Comparison of ENCODE assay signal across 9 cellular contexts in genomic region chr1:19426294-19427086, GRCh38. TPM values are rescaled to one million over a fixed set of nuclear protein-coding genes. Genes with fewer than 3 reads are reported as not detected.
DNase-seq lines count a peak whose midpoint lies in the region; ATAC-seq and TF ChIP-seq lines count a peak whose summit lies in the region.
"Had no signal": no experiment of that assay in that cellular context is flagged by ENCODE, and none has a peak within 500 bp of the region (broad histone marks: within the 10 kb centered on the region; RNA-seq: fewer than 3 reads in every experiment).

No MANE protein-coding gene starts in this region.

- no peak for ATAC-seq in IMR-90 (ENCODE audit: low read depth)
- ATAC-seq in lung (ENCODE audit: insufficient read depth, low FRiP score): no peak
- ATAC-seq in stimulated activated naive B cell treated with anti-CD40 and anti-IgM and Interleukin-4, amounts not matched to agents 10 μg/mL and 1 μg/mL and 100 μg/mL, for 72 hours (replicated peaks): no peak

- H3K4me3 ChIP-seq in IMR-90 (ENCODE audit: insufficient read depth, low read depth, low read length) (no peak overlapping the region), lung (no peak overlapping the region)

- H4K20me1 ChIP-seq in IMR-90 (ENCODE audit: insufficient read depth, low read length): peaks cover 92% of the 10 kb centered on the region

- peak overlapping the region; percentile 22; the same call in 2 of the 3 replicates for H2BK15ac ChIP-seq in IMR-90 (ENCODE audit: low read depth, low read length)

- H2BK120ac ChIP-seq in IMR-90 (ENCODE audit: low read depth, low read length): peak overlapping the region; percentile 57

- TF ChIP-seq RAD21 in IMR-90 (IDR thresholded peaks at IDR 0.05; ENCODE audit: low read length): no peak

- H3K27ac ChIP-seq in IMR-90 (ENCODE audit: insufficient read depth, low read length): peak overlapping the region; percentile 93
- H3K27ac ChIP-seq in lung (ENCODE audit: low read depth in 1 of 2, low read length in 1 of 2): peak overlapping the region; percentile 2 to 57

- POLR2A ChIA-PET in IMR-90 (lab: Charles Lee; ENCODE audit: unreplicated experiment): no interaction called here

- H4K91ac ChIP-seq in IMR-90 (ENCODE audit: insufficient read depth, low read depth, low read length): peak overlapping the region; percentile 81

- H2BK20ac ChIP-seq in IMR-90 (ENCODE audit: low read depth, low read length): peak overlapping the region; percentile 72

- peaks cover 2% of the 10 kb centered on the region for H3K27me3 Mint-ChIP-seq in brain
- no peaks in the 10 kb centered on the region for H3K27me3 Mint-ChIP-seq in stimulated activated naive B cell treated with anti-CD40 and anti-IgM and Interleukin-4, amounts not matched to agents 10 μg/mL and 1 μg/mL and 100 μg/mL, for 72 hours

- H2AK9ac ChIP-seq in IMR-90 (replicated peaks; ENCODE audit: low read depth, low read length, poor library complexity): no peak overlapping the region

- H3K27ac Mint-ChIP-seq in brain: peak overlapping the region in 4 of 5 experiments; percentile 16 to 82 (median 71)
- H3K27ac Mint-ChIP-seq in stimulated activated naive B cell treated with anti-CD40 and anti-IgM and Interleukin-4, amounts not matched to agents 10 μg/mL and 1 μg/mL and 100 μg/mL, for 72 hours: peak overlapping the region; percentile 20

- H4K8ac ChIP-seq in IMR-90 (ENCODE audit: low read depth in 2 of 2, low read length in 2 of 2): peak overlapping the region; percentile 13 to 66; a peak in 3 of 4 replicates

- peak overlapping the region; percentile 79 for H3K14ac ChIP-seq in IMR-90 (replicated peaks; ENCODE audit: low read depth, low read length)

- H3K9me3 Mint-ChIP-seq in brain: no peaks in the 10 kb centered on the region
- no peaks in the 10 kb centered on the region for H3K9me3 Mint-ChIP-seq in stimulated activated naive B cell treated with anti-CD40 and anti-IgM and Interleukin-4, amounts not matched to agents 10 μg/mL and 1 μg/mL and 100 μg/mL, for 72 hours

- BruUV-seq in IMR-90 (replicated peaks; lab: Mats Ljungman, UMichigan): no TSS peak

- peak overlapping the region; percentile 67; the same call in 1 of the 2 replicates for H3K56ac ChIP-seq in IMR-90 (ENCODE audit: extremely low read depth, insufficient read depth, low read length)

- H2BK5ac ChIP-seq in IMR-90 (ENCODE audit: low read depth, low read length, poor library complexity, severe bottlenecking): peak overlapping the region; percentile 83

- no peaks in the 10 kb centered on the region for H3K36me3 Mint-ChIP-seq in brain
- peaks cover 14 to 20% of the 10 kb centered on the region in 2 donors for H3K36me3 Mint-ChIP-seq in stimulated activated naive B cell treated with anti-CD40 and anti-IgM and Interleukin-4, amounts not matched to agents 10 μg/mL and 1 μg/mL and 100 μg/mL, for 72 hours

- H3K9me1 ChIP-seq in IMR-90 (ENCODE audit: insufficient read depth, low read length): peaks cover 51% of the 10 kb centered on the region

- H3K9me3 ChIP-seq in IMR-90 (ENCODE audit: control insufficient read depth, insufficient read depth, low read length) (no peaks in the 10 kb centered on the region), lung (ENCODE audit: control insufficient read depth in 2 of 2, insufficient read depth in 1 of 2, low read length in 1 of 2) (no peaks in the 10 kb centered on the region)

- peaks cover 49% of the 10 kb centered on the region for H3K4me1 ChIP-seq in IMR-90 (ENCODE audit: control insufficient read depth, insufficient read depth, low read length)
- peaks cover 38 to 47% of the 10 kb centered on the region in 2 donors for H3K4me1 ChIP-seq in lung (ENCODE audit: control insufficient read depth in 2 of 2, insufficient read depth in 2 of 2, low read length in 2 of 2)

- WGBS in IMR-90 (ENCODE audit: extremely low coverage in 2 of 2, insufficient read length in 1 of 2), 2 experiments: 34% methylated on average over 4 of the region's 13 CpGs; no CpG with 5 or more reads in 1 of the 2 experiments
- WGBS in lung, 2 donors: 65 to 78% methylated on average over 13 of the region's 13 CpGs

- no peak for TF ChIP-seq CTCF in IMR-90 (conservative IDR thresholded peaks at IDR 0.05; ENCODE audit: low read depth, low read length)
- TF ChIP-seq CTCF in brain (conservative IDR thresholded peaks at IDR 0.05): no peak
- no peak for TF ChIP-seq CTCF in lung (IDR thresholded peaks at IDR 0.05; ENCODE audit: control extremely low read depth, extremely low read depth)

- H3K36me3 ChIP-seq in IMR-90 (ENCODE audit: control insufficient read depth, insufficient read depth, low read length) (no peaks in the 10 kb centered on the region), lung (ENCODE audit: control insufficient read depth in 2 of 2, insufficient read depth in 2 of 2, low read length in 2 of 2) (peaks cover 0 to 4% of the 10 kb centered on the region in 2 donors)

- in situ Hi-C loops in IMR-90 (cut with MboI; ENCODE audit: low sequenced_read_pairs): no loop called here

- CTCF ChIA-PET in IMR-90 (lab: Yijun Ruan, JAX): interaction anchor here (0.6 to 1.2 kb wide), 4 partner anchors 11 to 225 kb away, joined by 3 to 5 read pairs (median 4); no protein-coding TSS in a partner anchor

- no peaks in the 10 kb centered on the region for H3K27me3 ChIP-seq in IMR-90 (ENCODE audit: control insufficient read depth, insufficient read depth, low read length)
- H3K27me3 ChIP-seq in lung (ENCODE audit: control insufficient read depth, insufficient read depth): no peaks in the 10 kb centered on the region

- H3K4ac ChIP-seq in IMR-90 (ENCODE audit: low read depth, low read length): peak overlapping the region; percentile 66

- peak overlapping the region; percentile 70 for H4K5ac ChIP-seq in IMR-90 (ENCODE audit: low read depth, low read length)

- peaks cover 33 to 91% of the 10 kb centered on the region in 2 experiments for H3K79me1 ChIP-seq in IMR-90 (ENCODE audit: low read depth in 1 of 2, low read length in 2 of 2)

- no peak overlapping the region for H3K4me3 Mint-ChIP-seq in brain
- H3K4me3 Mint-ChIP-seq in stimulated activated naive B cell treated with anti-CD40 and anti-IgM and Interleukin-4, amounts not matched to agents 10 μg/mL and 1 μg/mL and 100 μg/mL, for 72 hours: no peak overlapping the region

- no peak for TF ChIP-seq POLR2A in IMR-90 (IDR thresholded peaks at IDR 0.05; ENCODE audit: low read depth, low read length)

- no peak overlapping the region for H2AFZ ChIP-seq in IMR-90 (replicated peaks; ENCODE audit: low read length, poor library complexity)

- dilution Hi-C loops in IMR-90 (cut with HindIII; ENCODE audit: low sequenced_read_pairs, unreplicated experiment): no loop called here

- H3K18ac ChIP-seq in IMR-90 (ENCODE audit: low read depth, low read length): peak overlapping the region; percentile 76

- H2AK5ac ChIP-seq in IMR-90 (ENCODE audit: low read depth, low read length): peak overlapping the region; percentile 72

- peak overlapping the region; percentile 21 for H3K23ac ChIP-seq in IMR-90 (ENCODE audit: low read depth, low read length)

- H3K9ac ChIP-seq in IMR-90 (ENCODE audit: low read depth, low read length): peak overlapping the region; percentile 40

- intact Hi-C loops in IMR-90 (cut with micrococcal nuclease): loop anchor here (1.0 kb wide), 1 partner anchor 28 kb away; no protein-coding TSS in a partner anchor

- H3K4me1 Mint-ChIP-seq in brain: peaks cover 91% of the 10 kb centered on the region
- peaks cover 54 to 64% of the 10 kb centered on the region in 2 donors for H3K4me1 Mint-ChIP-seq in stimulated activated naive B cell treated with anti-CD40 and anti-IgM and Interleukin-4, amounts not matched to agents 10 μg/mL and 1 μg/mL and 100 μg/mL, for 72 hours

- peak overlapping the region; percentile 55 for H3K4me2 ChIP-seq in IMR-90 (ENCODE audit: low read depth, low read length)

- DNase-seq in IMR-90: no peak
- no peak for DNase-seq in lung (ENCODE audit: low spot score)
- DNase-seq in stimulated activated naive B cell treated with anti-CD40 and anti-IgM and Interleukin-4, amounts not matched to agents 10 μg/mL and 1 μg/mL and 100 μg/mL, for 72 hours: no peak
- no peak for DNase-seq in SKM-1 treated with dmso at 0.1 percent for 144 hours (lab: John Stamatoyannopoulos, UW; ENCODE audit: unreplicated experiment)
- DNase-seq in AG08396 (ENCODE audit: low spot score): no peak
- no peak for DNase-seq in anterior cingulate cortex (lab: John Stamatoyannopoulos, UW)
- no peak for DNase-seq in NCI-H1092 (lab: John Stamatoyannopoulos, UW)
- DNase-seq: activated gamma-delta T cell had no signal

TF ChIP-seq in IMR-90, 13 proteins besides CTCF, POLR2A, EP300 and RAD21:
- no peak for TF ChIP-seq MAZ (IDR thresholded peaks at IDR 0.05; ENCODE audit: borderline replicate concordance, low read depth, low read length)
- TF ChIP-seq NFE2L2 (IDR thresholded peaks at IDR 0.05; ENCODE audit: low read depth, low read length): no peak
- TF ChIP-seq USF2 (IDR thresholded peaks at IDR 0.05; ENCODE audit: low read depth, low read length): no peak
- no peak for TF ChIP-seq ELK1 (IDR thresholded peaks at IDR 0.05; ENCODE audit: borderline replicate concordance, low read depth, low read length)
- no peak for TF ChIP-seq RCOR1 (IDR thresholded peaks at IDR 0.05; ENCODE audit: insufficient replicate concordance, low read length)
- no peak for TF ChIP-seq FOS (IDR thresholded peaks at IDR 0.05; ENCODE audit: low read depth, low read length)

RNA-seq across cellular contexts. Expression of gene CAPZB, which starts 58.8 kb away (rescaled TPM):
- 180 and 216 TPM in 2 replicates for total RNA-seq in IMR-90 (2012; rRNA removed)
- 271 and 304 TPM in 2 replicates for polyA plus RNA-seq in IMR-90 (2012; rRNA removed)
- polyA plus RNA-seq in IMR-90 (2012; cell fraction: cytosol; rRNA removed): 189 and 234 TPM in 2 replicates
- polyA plus RNA-seq in IMR-90 (2012; cell fraction: nucleus; rRNA removed; ENCODE audit: low replicate concordance): 74.4 and 139 TPM in 2 replicates
- polyA plus RNA-seq in brain (ENCODE audit: insufficient read depth, low read depth, low replicate concordance): 495 TPM
- 100 to 1,000 TPM in 1 of 2 donors, 10 to 100 TPM in 1; 94.7 to 283 TPM for total RNA-seq in lung
- polyA plus RNA-seq in lung: 100 to 1,000 TPM; 274 to 339 TPM
